In genomic region chr15:72170691-72171090, GRCh38 we compare ENCODE assay signal across 13 cellular contexts. TPM values are rescaled to one million over a fixed set of nuclear protein-coding genes. Genes with fewer than 3 reads are reported as not detected.
DNase-seq lines count a peak whose midpoint lies in the region; ATAC-seq and TF ChIP-seq lines count a peak whose summit lies in the region.
"Had no signal": no experiment of that assay in that cellular context is flagged by ENCODE, and none has a peak within 500 bp of the region (broad histone marks: within the 10 kb centered on the region; RNA-seq: fewer than 3 reads in every experiment).

No MANE protein-coding gene starts in this region.

- H3K36me3 ChIP-seq in KOPT-K1 (ENCODE audit: insufficient read depth, low read length) (no peaks in the 10 kb centered on the region), colonic mucosa (no peaks in the 10 kb centered on the region), spleen (no peaks in the 10 kb centered on the region)

- CTCF ChIA-PET in AG04450 (lab: Charles Lee) = no interaction called here

- no peak for TF ChIP-seq POLR2A in spleen (IDR thresholded peaks at IDR 0.05)

- H3K9me3 ChIP-seq in AG04450 (ENCODE audit: control insufficient read depth, insufficient read depth, low read length) (no peaks in the 10 kb centered on the region; the same call in 1 of the 2 replicates), KOPT-K1 (ENCODE audit: insufficient read depth, low read length, poor library complexity, severe bottlenecking) (no peaks in the 10 kb centered on the region), colonic mucosa (no peaks in the 10 kb centered on the region), spleen (no peaks in the 10 kb centered on the region)

- H3K27ac ChIP-seq in AG04450 (ENCODE audit: low read depth, low read length) (peak overlapping the region; percentile 2), KOPT-K1 (ENCODE audit: low read depth, low read length, poor library complexity, severe bottlenecking) (peak overlapping the region; percentile 90), colonic mucosa (peak overlapping the region; percentile 31), spleen (no peak overlapping the region)

- 82 to 96% (median 93%) methylated on average over 7 of the region's 7 CpGs for WGBS in spleen, 5 donors

- no peak for TF ChIP-seq CTCF in AG04450 (IDR thresholded peaks at IDR 0.05; ENCODE audit: low read depth, low read length)
- no peak for TF ChIP-seq CTCF in colonic mucosa (IDR thresholded peaks at IDR 0.05)
- TF ChIP-seq CTCF in spleen (IDR thresholded peaks at IDR 0.05 in 8 of 11, conservative IDR thresholded peaks at IDR 0.05 in 3 of 11) = no peak
- no peak for TF ChIP-seq CTCF in foreskin fibroblast (IDR thresholded peaks at IDR 0.05; ENCODE audit: low read depth, low read length)

- peak overlapping the region in 1 of 2 donors; percentile 23 for H3K9ac ChIP-seq in colonic mucosa (ENCODE audit: low read depth in 2 of 2, low read length in 2 of 2)

- intact Hi-C loops in colonic mucosa (cut with DNase I) = no loop called here
- intact Hi-C loops in spleen (cut with DNase I; ENCODE audit: low total_unique reads) = no loop called here
- intact Hi-C loops in posterior vena cava (cut with DNase I) = no loop called here

- POLR2A ChIA-PET in AG04450 (lab: Yijun Ruan, JAX) = no interaction called here

- H3K4me1 ChIP-seq in colonic mucosa = no peaks in the 10 kb centered on the region
- H3K4me1 ChIP-seq in spleen = no peaks in the 10 kb centered on the region

- H3K4me3 ChIP-seq in AG04450 (ENCODE audit: low read depth, low read length) (no peak overlapping the region), colonic mucosa (no peak overlapping the region), spleen (no peak overlapping the region), foreskin fibroblast (ENCODE audit: low read depth in 1 of 2, low read length in 2 of 2) (no peak overlapping the region)

- H3K27me3 ChIP-seq in AG04450 (ENCODE audit: control insufficient read depth, insufficient read depth, low read length) = peaks cover 45% of the 10 kb centered on the region
- no peaks in the 10 kb centered on the region for H3K27me3 ChIP-seq in colonic mucosa
- peaks cover 0 to 16% (median 0%) of the 10 kb centered on the region in 7 donors for H3K27me3 ChIP-seq in spleen (replicated peaks in 1 of 7)

- DNase-seq in AG04450 (ENCODE audit: low read depth, low spot score) (no peak), colonic mucosa (no peak), spleen (peak; percentile 66), posterior vena cava (ENCODE audit: low spot score) (no peak), foreskin fibroblast (no peak)
- DNase-seq: CD8-positive, alpha-beta T cell; COR-L47; GF-D8; HCEC 1CT; HFFc6 had no signal

- ATAC-seq in HG02610 (IDR thresholded peaks at IDR 0.05; ENCODE audit: unreplicated experiment) = no peak
- ATAC-seq: CD8-positive, alpha-beta T cell had no signal

RNA-seq across cellular contexts. Expression of gene GRAMD2A, which starts 26.9 kb away (rescaled TPM):
- polyA plus RNA-seq in AG04450 (2011; rRNA removed) (0.30 and 0.32 TPM in 2 replicates), spleen (under 1 TPM; 0.03 to 0.11 (median 0.06) TPM)
- polyA minus RNA-seq in AG04450 (2011; rRNA and poly(A)+ RNA removed) = not detected in 2 replicates
- total RNA-seq in colonic mucosa (1 to 10 TPM; 2.3 to 3.3 TPM), spleen (under 1 TPM in 1 of 7 donors, not detected in 6; 0.34 TPM), posterior vena cava (under 1 TPM in 1 of 2 donors, not detected in 1; 0.10 TPM)
- total RNA-seq: CD8-positive, alpha-beta T cell had no signal
- polyA plus RNA-seq: CD14-positive monocyte had no signal

RNA-seq across cellular contexts. Expression of gene SENP8, which starts 52.5 kb away (rescaled TPM):
- polyA plus RNA-seq in AG04450 (2011; rRNA removed) = 3.9 and 5.3 TPM in 2 replicates
- polyA minus RNA-seq in AG04450 (2011; rRNA and poly(A)+ RNA removed) = 7.6 and 9.8 TPM in 2 replicates
- 1 to 10 TPM; 2.3 to 4.2 TPM for total RNA-seq in colonic mucosa
- 1 to 10 TPM in 6 of 7 donors, under 1 TPM in 1; 0.93 to 3.0 (median 1.5) TPM for total RNA-seq in spleen
- 1 to 10 TPM in 1 of 3 donors, under 1 TPM in 2; 0.57 to 1.5 (median 0.89) TPM for polyA plus RNA-seq in spleen
- 1 to 10 TPM; 1.9 to 2.3 TPM for total RNA-seq in posterior vena cava

RNA-seq across cellular contexts. Expression of gene MYO9A, which starts 52.7 kb away (rescaled TPM):
- polyA plus RNA-seq in AG04450 (2011; rRNA removed) (14.3 and 15.2 TPM in 2 replicates), spleen (1 to 10 TPM; 1.7 to 2.4 (median 2.1) TPM)
- 61.5 and 62.7 TPM in 2 replicates for polyA minus RNA-seq in AG04450 (2011; rRNA and poly(A)+ RNA removed)
- total RNA-seq in colonic mucosa (10 to 100 TPM; 27.5 to 34.3 TPM), spleen (10 to 100 TPM; 45.0 to 80.9 (median 57.7) TPM), posterior vena cava (10 to 100 TPM; 61.4 to 68.2 TPM)

Comparison
In these comparisons a context has a peak if more than half of its experiments do, and no peak if none do; other contexts are left out.
1. H3K27ac ChIP-seq: peak in AG04450 (single experiment), KOPT-K1 (single experiment) and colonic mucosa (single experiment); none in spleen (0 of 8).